In genomic region chr1:212196355-212196754, GRCh38 we compare ENCODE assay signal across 18 cellular contexts.
"Had no signal": no experiment of that assay in that cellular context is flagged by ENCODE, and none has a peak within 500 bp of the region (broad histone marks: within the 10 kb centered on the region; RNA-seq: fewer than 3 reads in every experiment).

No MANE protein-coding gene starts in this region.

- H3K27ac ChIP-seq: colonic mucosa, esophagus squamous epithelium, gastroesophageal sphincter, heart right ventricle, left lung, lower lobe of right lung had no signal

- H3K4me1 ChIP-seq: colonic mucosa, esophagus squamous epithelium, gastroesophageal sphincter, left lung, lower lobe of right lung had no signal

- H3K36me3 ChIP-seq: colonic mucosa, esophagus squamous epithelium, gastroesophageal sphincter, heart right ventricle, left lung, lower lobe of right lung had no signal

- ATAC-seq: effector memory CD8-positive, alpha-beta T cell; gastroesophageal sphincter; heart right ventricle; left cardiac atrium; left lung; left ventricle myocardium superior; lower lobe of right lung had no signal

- H3K27me3 ChIP-seq: colonic mucosa, esophagus squamous epithelium, gastroesophageal sphincter, heart right ventricle, left lung had no signal

- DNase-seq: colonic mucosa; cortex of kidney; effector CD8-positive, alpha-beta T cell; effector memory CD8-positive, alpha-beta T cell; endodermal cell; esophagus squamous epithelium; foreskin fibroblast; glutamatergic neuron; head of caudate nucleus; heart right ventricle; hippocampal formation; left cardiac atrium; left lung; left ventricle myocardium superior; lower lobe of right lung; mesendoderm; midbrain had no signal

- H3K9me3 ChIP-seq: colonic mucosa, esophagus squamous epithelium had no signal

- H3K4me3 ChIP-seq: colonic mucosa, esophagus squamous epithelium, gastroesophageal sphincter, heart right ventricle, left lung, lower lobe of right lung had no signal
